9 cellular contexts compared by ENCODE assay signal in genomic region chr9:129225201-129225778, GRCh38. TPM values are rescaled to one million over a fixed set of nuclear protein-coding genes. Genes with fewer than 3 reads are reported as not detected.
DNase-seq lines count a peak whose midpoint lies in the region; ATAC-seq and TF ChIP-seq lines count a peak whose summit lies in the region.
"Had no signal": no experiment of that assay in that cellular context is flagged by ENCODE, and none has a peak within 500 bp of the region (broad histone marks: within the 10 kb centered on the region; RNA-seq: fewer than 3 reads in every experiment).

No MANE protein-coding gene starts in this region.

- H3K36me3 ChIP-seq in HUES6 (ENCODE audit: control insufficient read depth, insufficient read depth, low read length) (no peaks in the 10 kb centered on the region), adipocyte (ENCODE audit: control insufficient read depth, insufficient read depth, low read length, severe bottlenecking) (no peaks in the 10 kb centered on the region), hepatocyte (replicated peaks; ENCODE audit: insufficient read depth, low read depth) (no peaks in the 10 kb centered on the region), skeletal muscle tissue (ENCODE audit: control insufficient read depth in 3 of 3, insufficient read depth in 3 of 3, low read length in 3 of 3) (no peaks in the 10 kb centered on the region)

- ATAC-seq in HG03108 (IDR thresholded peaks at IDR 0.05; ENCODE audit: unreplicated experiment) (no peak), HG02588 (IDR thresholded peaks at IDR 0.05; ENCODE audit: unreplicated experiment) (no peak)

- no peak overlapping the region for H2AFZ ChIP-seq in hepatocyte

- H3K4me1 ChIP-seq in HUES6 (ENCODE audit: control insufficient read depth, insufficient read depth, low read length) (peaks cover 40% of the 10 kb centered on the region), adipocyte (ENCODE audit: control insufficient read depth, insufficient read depth, low read length) (peaks cover 14% of the 10 kb centered on the region), hepatocyte (ENCODE audit: insufficient read depth) (peaks cover 22% of the 10 kb centered on the region), skeletal muscle tissue (ENCODE audit: control insufficient read depth in 3 of 3, insufficient read depth in 3 of 3, low read length in 3 of 3) (peaks cover 0 to 12% (median 4%) of the 10 kb centered on the region in 3 donors)

- WGBS in hepatocyte (ENCODE audit: low lambda C conversion rate, missing lambda C conversion rate): 83% methylated on average over 6 of the region's 6 CpGs

- H3K79me2 ChIP-seq in hepatocyte: no peaks in the 10 kb centered on the region

- H3K27me3 ChIP-seq in HUES6 (ENCODE audit: control insufficient read depth, insufficient read depth, low read length): no peaks in the 10 kb centered on the region
- H3K27me3 ChIP-seq in adipocyte (replicated peaks; ENCODE audit: control insufficient read depth, insufficient read depth, low read length): no peaks in the 10 kb centered on the region
- no peaks in the 10 kb centered on the region for H3K27me3 ChIP-seq in hepatocyte
- H3K27me3 ChIP-seq in skeletal muscle tissue (ENCODE audit: control insufficient read depth in 3 of 3, insufficient read depth in 3 of 3, low read length in 3 of 3): no peaks in the 10 kb centered on the region

- H3K4me3 ChIP-seq in HUES6 (ENCODE audit: low read depth, low read length) (no peak overlapping the region), adipocyte (ENCODE audit: low read length) (no peak overlapping the region), hepatocyte (no peak overlapping the region), skeletal muscle tissue (ENCODE audit: low read length in 3 of 3) (no peak overlapping the region)

- peak overlapping the region; percentile 58; the same call in 1 of the 2 replicates for H3K27ac ChIP-seq in HUES6 (ENCODE audit: low read depth, low read length)
- peak overlapping the region; percentile 61 for H3K27ac ChIP-seq in hepatocyte
- H3K27ac ChIP-seq in skeletal muscle tissue (ENCODE audit: low read depth, low read length): peak overlapping the region; percentile 58

- no peaks in the 10 kb centered on the region for H3K9me3 ChIP-seq in HUES6 (ENCODE audit: control insufficient read depth, insufficient read depth, low read depth, low read length)
- H3K9me3 ChIP-seq in adipocyte (ENCODE audit: control insufficient read depth, low read length): no peaks in the 10 kb centered on the region
- H3K9me3 ChIP-seq in hepatocyte (ENCODE audit: low read depth): no peaks in the 10 kb centered on the region
- H3K9me3 ChIP-seq in skeletal muscle tissue (ENCODE audit: control insufficient read depth in 3 of 3, low read length in 3 of 3): no peaks in the 10 kb centered on the region

- DNase-seq in adipocyte (ENCODE audit: low read depth) (no peak), hepatocyte (ENCODE audit: low spot score) (no peak), AML-193 (lab: John Stamatoyannopoulos, UW) (no peak), NCI-H1436 treated with DMSO at 0.1 percent for 48 hours (lab: John Stamatoyannopoulos, UW) (no peak)
- DNase-seq: NCI-H1694 had no signal

- H3K9ac ChIP-seq in HUES6 (ENCODE audit: low read length): peak overlapping the region; percentile 52
- H3K9ac ChIP-seq in adipocyte (ENCODE audit: low read length): peak overlapping the region; percentile 56
- H3K9ac ChIP-seq in skeletal muscle tissue (ENCODE audit: low read depth in 1 of 3, low read length in 3 of 3): peak overlapping the region in 1 of 3 donors; percentile 50

- no peak for TF ChIP-seq CTCF in hepatocyte (IDR thresholded peaks at IDR 0.05; ENCODE audit: poor library complexity)

- H4K20me1 ChIP-seq in hepatocyte (ENCODE audit: insufficient read depth, poor library complexity, severe bottlenecking): no peaks in the 10 kb centered on the region

- no peaks in the 10 kb centered on the region for H3K9me2 ChIP-seq in hepatocyte (replicated peaks; ENCODE audit: insufficient read depth)

- no peak overlapping the region for H3K4me2 ChIP-seq in hepatocyte

RNA-seq across cellular contexts. Expression of gene IER5L, which starts 47.2 kb away (rescaled TPM):
- total RNA-seq in hepatocyte (34.5 and 38.0 TPM in 2 replicates), skeletal muscle tissue (16.7 TPM)
- 39.7 and 46.5 TPM in 2 replicates for polyA plus RNA-seq in hepatocyte
